Comparison of ENCODE assay signal across 8 cellular contexts in genomic region chr1:165597883-165598675, GRCh38. TPM values are rescaled to one million over a fixed set of nuclear protein-coding genes. Genes with fewer than 3 reads are reported as not detected.
DNase-seq lines count a peak whose midpoint lies in the region; ATAC-seq and TF ChIP-seq lines count a peak whose summit lies in the region.

No MANE protein-coding gene starts in this region.

- H3K4me3 ChIP-seq in OCI-LY3 (ENCODE audit: low read length), result peak overlapping the region; percentile 87

- no peaks in the 10 kb centered on the region for H3K36me3 ChIP-seq in OCI-LY3 (replicated peaks; ENCODE audit: low read depth, low read length)

- TF ChIP-seq CTCF in OCI-LY3 (IDR thresholded peaks at IDR 0.05; ENCODE audit: low read depth, low read length), result no peak

- TF ChIP-seq POLR2A in erythroblast (IDR thresholded peaks at IDR 0.05; ENCODE audit: low read length), result peak; percentile 39

- H3K4me1 ChIP-seq in OCI-LY3 (ENCODE audit: low read length), result peaks cover 13% of the 10 kb centered on the region

- H2AFZ ChIP-seq in OCI-LY3 (ENCODE audit: low read depth, low read length), result peak overlapping the region; percentile 97

- peak overlapping the region; percentile 86 for H3K9ac ChIP-seq in OCI-LY3 (ENCODE audit: low read length)

- no peaks in the 10 kb centered on the region for H3K9me3 ChIP-seq in OCI-LY3 (ENCODE audit: insufficient read depth, low read length)

- DNase-seq in DMS 273 (lab: John Stamatoyannopoulos, UW; ENCODE audit: unreplicated experiment) (peak; percentile 98), HuH-7.5 (ENCODE audit: low spot score) (peak; percentile 81), erythroblast (lab: John Stamatoyannopoulos, UW) (peak; percentile 97), mucosa of gallbladder (ENCODE audit: low spot score) (peak; percentile 97)
- peak; percentile 86 for DNase-seq in activated T-cell treated with anti-CD3 and anti-CD28 coated beads, Interleukin-2, amount 50 U/mL, for 1 hour
- DNase-seq in stimulated activated CD8-positive, alpha-beta memory T cell treated with anti-CD3 and anti-CD28 coated beads, Interleukin-4, amount 100 ng/mL, for 24 hours (ENCODE audit: low read depth), result peak; percentile 94

- peaks cover 50% of the 10 kb centered on the region for H3K27me3 ChIP-seq in OCI-LY3 (ENCODE audit: low read depth, low read length)

- H3K79me2 ChIP-seq in OCI-LY3 (ENCODE audit: low read length), result no peaks in the 10 kb centered on the region

- ATAC-seq in GM21528 (IDR thresholded peaks at IDR 0.05; ENCODE audit: low FRiP score, unreplicated experiment), result peak; percentile 96

- no peaks in the 10 kb centered on the region for H4K20me1 ChIP-seq in OCI-LY3 (ENCODE audit: insufficient read depth, low read length)

- H3K4me2 ChIP-seq in OCI-LY3 (ENCODE audit: low read length), result peak overlapping the region; percentile 98

- H3K27ac ChIP-seq in OCI-LY3 (ENCODE audit: low read length), result no peak overlapping the region

RNA-seq across cellular contexts. Expression of gene MGST3, which starts 33.0 kb away (rescaled TPM):
- total RNA-seq in mucosa of gallbladder, result 281 TPM

RNA-seq across cellular contexts. Expression of gene LRRC52, which starts 54.3 kb away (rescaled TPM):
- total RNA-seq in mucosa of gallbladder, result not detected
